13 cellular contexts compared by ENCODE assay signal in genomic region chr12:19390208-19390607, GRCh38. TPM values are rescaled to one million over a fixed set of nuclear protein-coding genes. Genes with fewer than 3 reads are reported as not detected.
A peak's percentile ranks its signal among the peaks of the same experiment; 100 is the strongest.
DNase-seq lines count a peak whose midpoint lies in the region; ATAC-seq and TF ChIP-seq lines count a peak whose summit lies in the region.
"Had no signal": no experiment of that assay in that cellular context is flagged by ENCODE, and none has a peak within 500 bp of the region (broad histone marks: within the 10 kb centered on the region; RNA-seq: fewer than 3 reads in every experiment).

No MANE protein-coding gene starts in this region.

- TF ChIP-seq CTCF in type B pancreatic cell (conservative IDR thresholded peaks at IDR 0.05), result no peak

- H3K9me3 Mint-ChIP-seq in type B pancreatic cell, result no peaks in the 10 kb centered on the region

- H3K27ac Mint-ChIP-seq in type B pancreatic cell, result peak overlapping the region; percentile 5

- ATAC-seq in esophagus mucosa (peak; percentile 69), GM18502 (IDR thresholded peaks at IDR 0.05; ENCODE audit: poor library complexity, unreplicated experiment) (no peak)

- peak overlapping the region; percentile 20 for H3K4me3 Mint-ChIP-seq in type B pancreatic cell

- H3K27me3 Mint-ChIP-seq in type B pancreatic cell, result no peaks in the 10 kb centered on the region

- peak; percentile 11 for DNase-seq in RPMI7951 (ENCODE audit: low read depth)
- DNase-seq in kidney glomerular epithelial cell (lab: John Stamatoyannopoulos, UW), result peak; percentile 55
- DNase-seq in type B pancreatic cell (ENCODE audit: extremely low spot score, unreplicated experiment), result no peak
- DNase-seq in iPS-NIHi7 (ENCODE audit: extremely low spot score), result no peak
- DNase-seq in central memory CD4-positive, alpha-beta T cell, result no peak
- DNase-seq in Ammon's horn (ENCODE audit: low spot score), result no peak
- DNase-seq: C1 segment of cervical spinal cord, Kasumi-1, NCI-H1436, NCI-H2029 treated with DMSO at 0.1 percent for 48 hours, NCI-H524 had no signal

- H3K4me1 Mint-ChIP-seq in type B pancreatic cell (ENCODE audit: unreplicated experiment), result no peaks in the 10 kb centered on the region

- peaks cover 10% of the 10 kb centered on the region for H3K36me3 Mint-ChIP-seq in type B pancreatic cell

RNA-seq across cellular contexts. Expression of gene AEBP2, which starts 49.1 kb away (rescaled TPM):
- 6.7 and 7.3 TPM in 2 replicates for total RNA-seq in RPMI7951 (2014; rRNA removed; shearing (Covaris generic))
- total RNA-seq in esophagus mucosa (38.4 TPM), type B pancreatic cell (ENCODE audit: low replicate concordance) (45.8 and 83.5 TPM in 2 replicates)

Comparison
In these comparisons a context has a peak if more than half of its experiments do, and no peak if none do; other contexts are left out.
1. DNase-seq: peak in RPMI7951 (single experiment) and kidney glomerular epithelial cell (single experiment); none in type B pancreatic cell (single experiment), iPS-NIHi7 (single experiment), central memory CD4-positive, alpha-beta T cell (single experiment) and Ammon's horn (single experiment).